In genomic region chr4:152594981-152595916, GRCh38 we compare ENCODE assay signal across 10 cellular contexts. TPM values are rescaled to one million over a fixed set of nuclear protein-coding genes. Genes with fewer than 3 reads are reported as not detected.
DNase-seq lines count a peak whose midpoint lies in the region; ATAC-seq lines count a peak whose summit lies in the region.
"Had no signal": no experiment of that assay in that cellular context is flagged by ENCODE, and none has a peak within 500 bp of the region (broad histone marks: within the 10 kb centered on the region; RNA-seq: fewer than 3 reads in every experiment).

No MANE protein-coding gene starts in this region.

- no peak overlapping the region for H3K27ac ChIP-seq in BLaER1
- H3K27ac ChIP-seq: heart right ventricle had no signal

- intact Hi-C loops in sciatic nerve (cut with DNase I): no loop called here
- intact Hi-C loops in left colon (cut with DNase I, micrococcal nuclease): no loop called here

- no peaks in the 10 kb centered on the region for H3K9me3 ChIP-seq in BLaER1
- H3K9me3 ChIP-seq: heart right ventricle had no signal

- H3K36me3 ChIP-seq in BLaER1: no peaks in the 10 kb centered on the region
- H3K36me3 ChIP-seq: heart right ventricle had no signal

- H3K9ac ChIP-seq in BLaER1: no peak overlapping the region

- no peaks in the 10 kb centered on the region; the same call in 1 of the 2 replicates for H4K20me1 ChIP-seq in BLaER1

- ATAC-seq in GM19463 (IDR thresholded peaks at IDR 0.05; ENCODE audit: unreplicated experiment) (peak; percentile 90), HG03196 (IDR thresholded peaks at IDR 0.05; ENCODE audit: unreplicated experiment) (peak; percentile 78), sciatic nerve (no peak), left colon (no peak)
- ATAC-seq: heart right ventricle had no signal

- H3K4me1 ChIP-seq in BLaER1: peaks cover 14% of the 10 kb centered on the region

- no peaks in the 10 kb centered on the region for H3K27me3 ChIP-seq in BLaER1

- H3K4me2 ChIP-seq in BLaER1: peak overlapping the region; percentile 52

- no peak overlapping the region for H3K4me3 ChIP-seq in BLaER1
- H3K4me3 ChIP-seq: heart right ventricle had no signal

- DNase-seq in NCI-H69 (lab: John Stamatoyannopoulos, UW) (peak; percentile 52), activated T-cell treated with anti-CD3 and anti-CD28 coated beads for 4 hours (no peak), sciatic nerve (ENCODE audit: low spot score) (no peak), left colon (no peak)
- DNase-seq in effector CD4-positive, alpha-beta T cell: no peak
- DNase-seq: activated naive CD4-positive, alpha-beta T cell treated with anti-CD3 and anti-CD28 coated beads for 36 hours; heart right ventricle had no signal

RNA-seq across cellular contexts. Expression of gene FBXW7, which starts 59.4 kb away (rescaled TPM):
- total RNA-seq in sciatic nerve (85.0 TPM), left colon (10 to 100 TPM; 32.4 to 39.2 TPM)

Comparison
In these comparisons a context has a peak if more than half of its experiments do, and no peak if none do; other contexts are left out.
1. ATAC-seq: peak in GM19463 (single experiment) and HG03196 (single experiment); none in sciatic nerve (single experiment) and left colon (single experiment).